ENCODE assay signal across 8 cellular contexts in the genomic region with DNA sequence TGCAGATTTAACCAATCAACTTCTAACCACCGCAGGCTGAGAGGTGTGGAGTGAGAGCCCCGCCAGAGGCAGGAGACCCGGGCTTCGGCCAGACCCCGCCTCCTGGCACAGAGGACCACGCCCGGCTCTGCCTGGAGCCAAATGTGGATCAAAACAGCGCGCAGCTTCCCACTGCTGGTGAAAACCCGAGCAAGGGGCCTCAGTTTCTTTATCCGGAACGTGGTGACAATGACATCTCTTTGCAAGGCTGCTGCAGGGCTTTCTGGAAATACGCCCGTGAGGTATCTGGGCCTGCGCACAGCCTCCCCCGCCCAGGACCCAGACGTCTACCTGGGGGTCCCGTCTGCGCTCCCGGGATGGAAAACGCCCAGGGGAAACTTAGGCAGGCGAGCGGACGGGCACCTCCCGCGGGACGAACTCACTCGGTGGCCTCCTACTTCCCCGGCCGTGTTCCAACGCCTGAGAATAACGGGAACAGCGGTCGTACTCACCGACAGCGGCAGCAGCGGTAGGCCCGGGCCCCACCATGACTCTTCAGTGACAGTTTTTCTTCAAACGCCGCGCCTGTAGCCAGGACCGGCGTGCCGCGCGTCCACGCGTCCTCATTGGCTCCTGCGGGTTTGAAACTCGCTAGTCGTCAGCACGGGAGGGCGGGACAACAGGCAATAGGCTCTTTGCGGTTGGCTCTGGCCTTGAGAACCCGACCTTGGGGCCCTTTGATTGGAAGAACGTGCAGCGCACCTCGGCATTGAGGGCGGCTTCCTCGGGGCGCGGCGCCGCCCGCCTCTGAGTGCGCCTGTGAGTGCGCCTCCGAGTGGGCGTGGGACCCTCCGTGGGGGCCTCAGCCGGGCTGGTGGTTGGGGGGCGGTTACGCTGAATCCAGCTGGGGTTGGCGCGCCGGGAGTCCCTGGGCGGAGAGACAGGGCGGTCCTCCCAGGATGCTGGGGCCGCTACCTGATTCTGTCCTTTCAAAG. TPM values are rescaled to one million over a fixed set of nuclear protein-coding genes. Genes with fewer than 3 reads are reported as not detected.
DNase-seq lines count a peak whose midpoint lies in the region; ATAC-seq and TF ChIP-seq lines count a peak whose summit lies in the region.

A gene with protein sequence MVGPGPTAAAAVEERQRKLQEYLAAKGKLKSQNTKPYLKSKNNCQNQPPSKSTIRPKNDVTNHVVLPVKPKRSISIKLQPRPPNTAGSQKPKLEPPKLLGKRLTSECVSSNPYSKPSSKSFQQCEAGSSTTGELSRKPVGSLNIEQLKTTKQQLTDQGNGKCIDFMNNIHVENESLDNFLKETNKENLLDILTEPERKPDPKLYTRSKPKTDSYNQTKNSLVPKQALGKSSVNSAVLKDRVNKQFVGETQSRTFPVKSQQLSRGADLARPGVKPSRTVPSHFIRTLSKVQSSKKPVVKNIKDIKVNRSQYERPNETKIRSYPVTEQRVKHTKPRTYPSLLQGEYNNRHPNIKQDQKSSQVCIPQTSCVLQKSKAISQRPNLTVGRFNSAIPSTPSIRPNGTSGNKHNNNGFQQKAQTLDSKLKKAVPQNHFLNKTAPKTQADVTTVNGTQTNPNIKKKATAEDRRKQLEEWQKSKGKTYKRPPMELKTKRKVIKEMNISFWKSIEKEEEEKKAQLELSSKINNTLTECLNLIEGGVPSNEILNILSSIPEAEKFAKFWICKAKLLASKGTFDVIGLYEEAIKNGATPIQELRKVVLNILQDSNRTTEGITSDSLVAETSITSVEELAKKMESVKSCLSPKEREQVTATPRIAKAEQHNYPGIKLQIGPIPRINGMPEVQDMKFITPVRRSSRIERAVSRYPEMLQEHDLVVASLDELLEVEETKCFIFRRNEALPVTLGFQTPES (minus strand): TSS at position 539 of the 974 bp plus-strand sequence. CDS start 11 bp downstream, at position 528.

- no peak within 1 kb of the TSS for H2BK20ac ChIP-seq in H9 (ENCODE audit: low read depth, low read length, poor library complexity, severe bottlenecking)

- TF ChIP-seq POLR2A in Raji (IDR thresholded peaks at IDR 0.05; ENCODE audit: insufficient read depth, low read depth, low read length), result peak; percentile 67

- H2BK5ac ChIP-seq in H9 (ENCODE audit: insufficient read length, low read length), result no peak within 1 kb of the TSS

- TF ChIP-seq CTCF in H9 (conservative IDR thresholded peaks at IDR 0.05) (no peak), fibroblast of pulmonary artery (IDR thresholded peaks at IDR 0.05; ENCODE audit: low read length, missing control alignments) (no peak)

- intact Hi-C loops in activated T-helper 2 cell treated with anti-CD3 and anti-CD28 coated beads, Interferon-gamma antibody, Interleukin-2, Interleukin-4, amounts not matched to agents 10 μg/mL and 5 μg/mL and 100 μg/mL, durations not matched to agents 14 hours and 24 hours and 36 hours (cut with micrococcal nuclease), result loop anchor here (2.0 kb wide), 1 partner anchor 16 kb away; no protein-coding TSS in a partner anchor

- no CpG with 5 or more reads among the region's 79 CpGs for WGBS in H9 (ENCODE audit: extremely low coverage, insufficient read length, low lambda C conversion rate)

- no peak within 1 kb of the TSS for H2BK12ac ChIP-seq in H9 (ENCODE audit: insufficient read length, low read depth, low read length)

- H3K27ac Mint-ChIP-seq in H9, result peak within 1 kb of the TSS; percentile 85 to 87 (median 85)
- peak within 1 kb of the TSS; percentile 96 for H3K27ac Mint-ChIP-seq in activated T-helper 2 cell treated with anti-CD3 and anti-CD28 coated beads, Interferon-gamma antibody, Interleukin-2, Interleukin-4, amounts not matched to agents 10 μg/mL and 5 μg/mL and 100 μg/mL, durations not matched to agents 14 hours and 24 hours and 36 hours
- H3K27ac Mint-ChIP-seq in natural killer cell treated with Interleukin-12 subunit alpha and Interleukin-12 subunit beta and Interleukin-15 and Interleukin-18, amount 100 ng/mL, for 72 hours, result peak within 1 kb of the TSS; percentile 84 to 85

- H3K27ac ChIP-seq in H9 (ENCODE audit: insufficient read length, low read depth, low read length), result no peak within 1 kb of the TSS

- peak within 1 kb of the TSS; percentile 95 to 98 for H3K4me3 Mint-ChIP-seq in H9
- peak within 1 kb of the TSS; percentile 85 for H3K4me3 Mint-ChIP-seq in activated T-helper 2 cell treated with anti-CD3 and anti-CD28 coated beads, Interferon-gamma antibody, Interleukin-2, Interleukin-4, amounts not matched to agents 10 μg/mL and 5 μg/mL and 100 μg/mL, durations not matched to agents 14 hours and 24 hours and 36 hours (ENCODE audit: low read depth)
- H3K4me3 Mint-ChIP-seq in natural killer cell treated with Interleukin-12 subunit alpha and Interleukin-12 subunit beta and Interleukin-15 and Interleukin-18, amount 100 ng/mL, for 72 hours, result peak within 1 kb of the TSS; percentile 95

- H3K18ac ChIP-seq in H9 (ENCODE audit: insufficient read length, low read depth, low read length), result peak within 1 kb of the TSS; percentile 53

- peak; percentile 99 for ATAC-seq in natural killer cell treated with Interleukin-12 subunit alpha and Interleukin-12 subunit beta and Interleukin-15 and Interleukin-18, amount 100 ng/mL, for 72 hours

- no peaks in the 10 kb centered on the region for H3K9me3 Mint-ChIP-seq in H9
- H3K9me3 Mint-ChIP-seq in activated T-helper 2 cell treated with anti-CD3 and anti-CD28 coated beads, Interferon-gamma antibody, Interleukin-2, Interleukin-4, amounts not matched to agents 10 μg/mL and 5 μg/mL and 100 μg/mL, durations not matched to agents 14 hours and 24 hours and 36 hours, result peaks cover 13% of the 10 kb centered on the region
- peaks cover 4% of the 10 kb centered on the region for H3K9me3 Mint-ChIP-seq in natural killer cell treated with Interleukin-12 subunit alpha and Interleukin-12 subunit beta and Interleukin-15 and Interleukin-18, amount 100 ng/mL, for 72 hours

- H3K4ac ChIP-seq in H9 (ENCODE audit: low read depth, low read length), result no peak within 1 kb of the TSS

- no peak within 1 kb of the TSS for H3K23ac ChIP-seq in H9 (ENCODE audit: insufficient read length, low read depth, low read length)

- H3K4me2 ChIP-seq in H9 (ENCODE audit: insufficient read depth, insufficient read length, low read length), result peak within 1 kb of the TSS; percentile 62

- peaks cover 3 to 24% (median 23%) of the 10 kb centered on the region in 3 experiments; a peak in 6 of 7 replicates for H3K36me3 Mint-ChIP-seq in H9 (ENCODE audit: insufficient read depth in 1 of 3, low read depth in 3 of 3)
- H3K36me3 Mint-ChIP-seq in activated T-helper 2 cell treated with anti-CD3 and anti-CD28 coated beads, Interferon-gamma antibody, Interleukin-2, Interleukin-4, amounts not matched to agents 10 μg/mL and 5 μg/mL and 100 μg/mL, durations not matched to agents 14 hours and 24 hours and 36 hours (ENCODE audit: low read depth), result peaks cover 39% of the 10 kb centered on the region
- peaks cover 4% of the 10 kb centered on the region for H3K36me3 Mint-ChIP-seq in natural killer cell treated with Interleukin-12 subunit alpha and Interleukin-12 subunit beta and Interleukin-15 and Interleukin-18, amount 100 ng/mL, for 72 hours

- H4K8ac ChIP-seq in H9 (replicated peaks; ENCODE audit: insufficient read length, low read depth, low read length), result no peak within 1 kb of the TSS

- peaks cover 4% of the 10 kb centered on the region for H3K23me2 ChIP-seq in H9 (ENCODE audit: insufficient read length, low read depth, low read length, poor library complexity, severe bottlenecking)

- H2BK120ac ChIP-seq in H9 (ENCODE audit: low read depth, low read length, poor library complexity, severe bottlenecking), result no peak within 1 kb of the TSS

- no peaks in the 10 kb centered on the region for H3K9me3 ChIP-seq in H9 (ENCODE audit: control insufficient read depth, low read depth, low read length)

- no peak within 1 kb of the TSS for H2BK15ac ChIP-seq in H9 (ENCODE audit: low read depth, low read length)

- H2AFZ ChIP-seq in H9 (ENCODE audit: low read length), result no peak within 1 kb of the TSS

- H3K27me3 Mint-ChIP-seq in H9 (ENCODE audit: low read depth), result no peaks in the 10 kb centered on the region
- H3K27me3 Mint-ChIP-seq in activated T-helper 2 cell treated with anti-CD3 and anti-CD28 coated beads, Interferon-gamma antibody, Interleukin-2, Interleukin-4, amounts not matched to agents 10 μg/mL and 5 μg/mL and 100 μg/mL, durations not matched to agents 14 hours and 24 hours and 36 hours (ENCODE audit: low read depth), result no peaks in the 10 kb centered on the region
- no peaks in the 10 kb centered on the region for H3K27me3 Mint-ChIP-seq in natural killer cell treated with Interleukin-12 subunit alpha and Interleukin-12 subunit beta and Interleukin-15 and Interleukin-18, amount 100 ng/mL, for 72 hours

- no peaks in the 10 kb centered on the region for H3K79me2 ChIP-seq in H9 (ENCODE audit: insufficient read depth, low read length)

- no peaks in the 10 kb centered on the region for H3K4me1 ChIP-seq in H9 (ENCODE audit: insufficient read depth, low read length)

- peak within 1 kb of the TSS; percentile 51 for H3K14ac ChIP-seq in H9 (ENCODE audit: insufficient read depth, low read length)

- H2AK5ac ChIP-seq in H9 (ENCODE audit: insufficient read length, low read length), result no peak within 1 kb of the TSS

- no peak within 1 kb of the TSS for H4K5ac ChIP-seq in H9 (ENCODE audit: insufficient read length, low read depth, low read length)

- H3K27me3 ChIP-seq in H9 (ENCODE audit: insufficient read depth, low read length), result no peaks in the 10 kb centered on the region

- H3K56ac ChIP-seq in H9 (ENCODE audit: insufficient read length, low read depth, low read length), result no peak within 1 kb of the TSS

- H3K4me3 ChIP-seq in fibroblast of pulmonary artery (replicated peaks; ENCODE audit: low read depth, low read length), result peak within 1 kb of the TSS; percentile 64

- DNase-seq in ELF-1 (ENCODE audit: low read depth, low spot score) (peak; percentile 97), H9 (peak; percentile 97), M059J (ENCODE audit: low read depth) (peak; percentile 98), fibroblast of pulmonary artery (ENCODE audit: low read depth) (peak; percentile 98)
- peak; percentile 97 for DNase-seq in activated T-helper 2 cell treated with anti-CD3 and anti-CD28 coated beads, Interferon-gamma antibody, Interleukin-2, Interleukin-4, amounts not matched to agents 10 μg/mL and 5 μg/mL and 100 μg/mL, durations not matched to agents 14 hours and 24 hours and 36 hours (ENCODE audit: low spot score)
- DNase-seq in natural killer cell treated with Interleukin-12 subunit alpha and Interleukin-12 subunit beta and Interleukin-15 and Interleukin-18, amount 100 ng/mL, for 72 hours (ENCODE audit: low spot score), result peak; percentile 97
- peak; percentile 97 for DNase-seq in stimulated activated naive CD4-positive, alpha-beta T cell treated with Interleukin-2 at 50 U/mL for 16 hours (lab: John Stamatoyannopoulos, UW)

- H3K4me1 Mint-ChIP-seq in H9, result peaks cover 21 to 23% of the 10 kb centered on the region in 2 experiments
- H3K4me1 Mint-ChIP-seq in activated T-helper 2 cell treated with anti-CD3 and anti-CD28 coated beads, Interferon-gamma antibody, Interleukin-2, Interleukin-4, amounts not matched to agents 10 μg/mL and 5 μg/mL and 100 μg/mL, durations not matched to agents 14 hours and 24 hours and 36 hours (ENCODE audit: low read depth), result peaks cover 53% of the 10 kb centered on the region
- H3K4me1 Mint-ChIP-seq in natural killer cell treated with Interleukin-12 subunit alpha and Interleukin-12 subunit beta and Interleukin-15 and Interleukin-18, amount 100 ng/mL, for 72 hours (ENCODE audit: low read depth in 2 of 2), result peaks cover 41 to 47% of the 10 kb centered on the region in 2 donors

- no peaks in the 10 kb centered on the region for H3K79me1 ChIP-seq in H9 (ENCODE audit: insufficient read depth, low read depth, low read length, poor library complexity, severe bottlenecking)

- H3K9ac ChIP-seq in H9 (ENCODE audit: extremely low read depth, insufficient read length, low read length), result peak within 1 kb of the TSS; percentile 14

- H4K20me1 ChIP-seq in H9 (ENCODE audit: control insufficient read depth, insufficient read depth, insufficient read length), result no peaks in the 10 kb centered on the region

- H3T11ph ChIP-seq in H9 (ENCODE audit: low read length), result no peak within 1 kb of the TSS

- no peak within 1 kb of the TSS for H4K91ac ChIP-seq in H9 (ENCODE audit: insufficient read length, low read depth, low read length)

RNA-seq across cellular contexts. Expression of the gene that starts here (rescaled TPM):
- total RNA-seq in H9 (2021), result 18.8 and 23.3 TPM in 2 replicates
- total RNA-seq in M059J (2014; rRNA removed; shearing (Covaris generic)), result 23.0 and 24.0 TPM in 2 replicates
- 24.4 and 27.2 TPM in 2 replicates for total RNA-seq in activated T-helper 2 cell treated with anti-CD3 and anti-CD28 coated beads, Interferon-gamma antibody, Interleukin-2, Interleukin-4, amounts not matched to agents 10 μg/mL and 5 μg/mL and 100 μg/mL, durations not matched to agents 14 hours and 24 hours and 36 hours
- total RNA-seq in natural killer cell treated with Interleukin-12 subunit alpha and Interleukin-12 subunit beta and Interleukin-15 and Interleukin-18, amount 100 ng/mL, for 72 hours, result 10 to 100 TPM; 26.8 to 45.7 TPM
